Comparison of ENCODE assay signal across 23 cellular contexts in genomic region chr20:57213291-57213690, GRCh38. TPM values are rescaled to one million over a fixed set of nuclear protein-coding genes. Genes with fewer than 3 reads are reported as not detected.
"Had no signal": no experiment of that assay in that cellular context is flagged by ENCODE, and none has a peak within 500 bp of the region (broad histone marks: within the 10 kb centered on the region; RNA-seq: fewer than 3 reads in every experiment).

No MANE protein-coding gene starts in this region.

- ATAC-seq: activated CD4-positive, alpha-beta T cell treated with anti-CD3 and anti-CD28 coated beads for 36 hours; gastrocnemius medialis; stimulated activated naive B cell treated with anti-CD40 and anti-IgM and Interleukin-4, amounts not matched to agents 10 μg/mL and 1 μg/mL and 100 μg/mL, for 72 hours had no signal

- H3K36me3 ChIP-seq: gastrocnemius medialis, left ventricle myocardium inferior, neutrophil, sigmoid colon, spleen, tibial artery, uterus, WERI-Rb-1 had no signal

- H3K27me3 ChIP-seq: body of pancreas, gastrocnemius medialis, sigmoid colon, uterus had no signal

- DNase-seq: activated CD4-positive, alpha-beta T cell treated with anti-CD3 and anti-CD28 coated beads for 36 hours; activated CD4-positive, alpha-beta T cell treated with anti-CD3 and anti-CD28 coated beads, Interleukin-2, amount 50 U/mL, for 48 hours; activated naive CD4-positive, alpha-beta T cell treated with Interleukin-2 at 50 U/mL for 16 hours; activated naive CD8-positive, alpha-beta T cell treated with anti-CD3 and anti-CD28 coated beads, Interleukin-2, amount 10 ng/mL, durations not matched to agents 7 days and 5 days; erythroblast; gastrocnemius medialis; kidney glomerular epithelial cell; naive B cell; sigmoid colon; spleen; stimulated activated naive B cell treated with anti-CD40 and anti-IgM and Interleukin-4, amounts not matched to agents 10 μg/mL and 1 μg/mL and 100 μg/mL, for 72 hours; tibial artery; WERI-Rb-1 had no signal

- H3K36me3 Mint-ChIP-seq: activated naive CD8-positive, alpha-beta T cell treated with anti-CD3 and anti-CD28 coated beads, Interleukin-2, amount 10 ng/mL, durations not matched to agents 7 days and 5 days; memory B cell; naive B cell; stimulated activated naive B cell treated with anti-CD40 and anti-IgM and Interleukin-4, amounts not matched to agents 10 μg/mL and 1 μg/mL and 100 μg/mL, for 72 hours had no signal

- H3K27ac Mint-ChIP-seq: activated CD4-positive, alpha-beta T cell treated with anti-CD3 and anti-CD28 coated beads for 36 hours; activated naive CD8-positive, alpha-beta T cell treated with anti-CD3 and anti-CD28 coated beads, Interleukin-2, amount 10 ng/mL, durations not matched to agents 7 days and 5 days; memory B cell; naive B cell; stimulated activated naive B cell treated with anti-CD40 and anti-IgM and Interleukin-4, amounts not matched to agents 10 μg/mL and 1 μg/mL and 100 μg/mL, for 72 hours had no signal

- H3K4me1 Mint-ChIP-seq: activated CD4-positive, alpha-beta T cell treated with anti-CD3 and anti-CD28 coated beads for 36 hours; activated naive CD8-positive, alpha-beta T cell treated with anti-CD3 and anti-CD28 coated beads, Interleukin-2, amount 10 ng/mL, durations not matched to agents 7 days and 5 days; central memory CD8-positive, alpha-beta T cell; naive B cell had no signal

- H3K4me3 ChIP-seq: body of pancreas, coronary artery, gastrocnemius medialis, left ventricle myocardium inferior, mucosa of descending colon, sigmoid colon, spleen, tibial artery, uterus had no signal

- H3K4me3 Mint-ChIP-seq: activated CD4-positive, alpha-beta T cell treated with anti-CD3 and anti-CD28 coated beads for 36 hours; activated naive CD8-positive, alpha-beta T cell treated with anti-CD3 and anti-CD28 coated beads, Interleukin-2, amount 10 ng/mL, durations not matched to agents 7 days and 5 days; central memory CD8-positive, alpha-beta T cell; memory B cell; naive B cell; stimulated activated naive B cell treated with anti-CD40 and anti-IgM and Interleukin-4, amounts not matched to agents 10 μg/mL and 1 μg/mL and 100 μg/mL, for 72 hours had no signal

- H3K27ac ChIP-seq: gastrocnemius medialis, left ventricle myocardium inferior, neutrophil, spleen, tibial artery, WERI-Rb-1 had no signal

- FAIRE-seq: endometrium had no signal

- H3K4me1 ChIP-seq: gastrocnemius medialis had no signal

- H3K9me3 Mint-ChIP-seq: activated naive CD8-positive, alpha-beta T cell treated with anti-CD3 and anti-CD28 coated beads, Interleukin-2, amount 10 ng/mL, durations not matched to agents 7 days and 5 days; central memory CD8-positive, alpha-beta T cell; stimulated activated naive B cell treated with anti-CD40 and anti-IgM and Interleukin-4, amounts not matched to agents 10 μg/mL and 1 μg/mL and 100 μg/mL, for 72 hours had no signal

- H3K9me3 ChIP-seq: body of pancreas, gastrocnemius medialis, left ventricle myocardium inferior, mucosa of descending colon, neutrophil, sigmoid colon, spleen, tibial artery, uterus had no signal

RNA-seq across cellular contexts. Expression of gene BMP7, which starts 53.1 kb away (rescaled TPM):
- total RNA-seq: activated naive CD8-positive, alpha-beta T cell treated with anti-CD3 and anti-CD28 coated beads, Interleukin-2, amount 10 ng/mL, durations not matched to agents 7 days and 5 days; T-helper 2 cell treated with Interferon-gamma antibody and Interleukin-4, amounts not matched to agents 100 ng/mL and 5 ng/mL, for 36 hours had no signal
